11 cellular contexts compared by ENCODE assay signal in the genomic region with DNA sequence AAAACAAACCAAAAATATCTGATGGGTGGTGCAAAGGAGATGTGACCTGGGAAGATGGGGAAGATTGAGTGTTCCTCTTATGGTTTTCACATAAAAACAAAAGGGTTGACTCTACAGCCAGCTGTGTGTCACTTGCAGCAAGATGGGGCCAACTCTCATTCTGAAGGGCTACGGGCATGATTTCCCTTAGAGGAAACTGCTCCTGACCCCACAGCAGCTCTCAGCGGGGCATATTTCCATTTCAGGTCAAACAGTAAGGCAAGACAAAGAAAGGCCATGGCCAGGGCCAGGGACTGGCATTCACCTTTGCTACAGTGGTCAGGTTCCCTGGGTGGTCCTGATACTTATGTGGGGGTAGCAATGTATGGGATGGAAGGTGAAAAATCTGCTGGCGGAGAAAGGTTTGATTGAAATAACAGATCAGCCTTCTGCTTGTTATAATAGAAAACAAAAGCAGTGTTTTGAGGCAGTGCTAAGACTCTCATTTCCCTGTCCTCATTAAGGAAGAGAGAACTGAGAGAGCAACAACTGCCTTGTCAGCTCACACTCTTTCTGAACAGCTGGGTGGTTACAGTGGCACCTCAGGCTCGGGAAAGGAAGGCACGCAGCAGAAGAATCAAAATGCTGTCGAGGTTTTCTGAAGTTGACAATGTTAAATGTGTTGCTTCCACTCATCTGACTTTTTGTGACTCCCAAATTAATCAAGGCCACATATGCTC.
DNase-seq lines count a peak whose midpoint lies in the region; ATAC-seq and TF ChIP-seq lines count a peak whose summit lies in the region.
"Had no signal": no experiment of that assay in that cellular context is flagged by ENCODE, and none has a peak within 500 bp of the region (broad histone marks: within the 10 kb centered on the region; RNA-seq: fewer than 3 reads in every experiment).

No MANE protein-coding gene starts in this region.

- 74 to 77% methylated on average over 6 of the region's 6 CpGs for WGBS in thyroid gland, 2 donors

- peak; percentile 61 for DNase-seq in NOMO-1 treated with DMSO at 0.1 percent for 48 hours (lab: John Stamatoyannopoulos, UW; ENCODE audit: unreplicated experiment)
- no peak for DNase-seq in NOMO-1 treated with dmso at 0.1 percent for 144 hours (lab: John Stamatoyannopoulos, UW; ENCODE audit: unreplicated experiment)
- DNase-seq in thyroid gland = no peak
- no peak for DNase-seq in C1 segment of cervical spinal cord (lab: John Stamatoyannopoulos, UW)
- no peak for DNase-seq in cerebellar nuclear complex (lab: John Stamatoyannopoulos, UW)
- DNase-seq in G401 (ENCODE audit: low spot score) = no peak

- H3K9me3 ChIP-seq in OCI-LY1 (ENCODE audit: low read length) = no peaks in the 10 kb centered on the region
- H3K9me3 ChIP-seq in thyroid gland = no peaks in the 10 kb centered on the region

- ATAC-seq in HG02943 (IDR thresholded peaks at IDR 0.05; ENCODE audit: low read depth, unreplicated experiment) = peak; percentile 96
- ATAC-seq: HCT116; stimulated activated effector memory CD8-positive, alpha-beta T cell treated with anti-CD3 and anti-CD28 coated beads, Interleukin-12 subunit alpha, Interleukin-12 subunit beta, amount 100 ng/mL, for 72 hours had no signal

- no peaks in the 10 kb centered on the region for H3K9me2 ChIP-seq in OCI-LY1 (ENCODE audit: low read depth, low read length)

- TF ChIP-seq CTCF in OCI-LY1 (IDR thresholded peaks at IDR 0.05; ENCODE audit: low read length) = no peak
- no peak for TF ChIP-seq CTCF in thyroid gland (IDR thresholded peaks at IDR 0.05)

- no peak overlapping the region for H2AFZ ChIP-seq in OCI-LY1 (ENCODE audit: low read length)

- in situ Hi-C loops in G401 (cut with HindIII; ENCODE audit: low sequenced_read_pairs) = no loop called here

- peaks cover 34% of the 10 kb centered on the region for H3K4me1 ChIP-seq in OCI-LY1 (ENCODE audit: insufficient read depth, low read length, severe bottlenecking)
- peaks cover 22 to 32% of the 10 kb centered on the region in 2 donors for H3K4me1 ChIP-seq in thyroid gland

- H3K79me2 ChIP-seq in OCI-LY1 (ENCODE audit: insufficient read depth, low read length) = no peaks in the 10 kb centered on the region

- intact Hi-C loops in thyroid gland (cut with DNase I) = loop anchor here (5.0 kb wide), 1 partner anchor 186 kb away; a partner anchor contains a TSS

- H3K36me3 ChIP-seq in OCI-LY1 (ENCODE audit: insufficient read depth, low read length) (no peaks in the 10 kb centered on the region), thyroid gland (no peaks in the 10 kb centered on the region)

- peak overlapping the region; percentile 51 for H3K9ac ChIP-seq in OCI-LY1 (ENCODE audit: low read length)

- H3F3A ChIP-seq in OCI-LY1 (ENCODE audit: insufficient read depth, low read length) = no peaks in the 10 kb centered on the region

- H3K4me3 ChIP-seq in OCI-LY1 (ENCODE audit: low read depth, low read length, poor library complexity, severe bottlenecking) = peak overlapping the region; percentile 18
- no peak overlapping the region for H3K4me3 ChIP-seq in thyroid gland (replicated peaks in 1 of 3)

- peak overlapping the region; percentile 52 for H3K4me2 ChIP-seq in OCI-LY1 (ENCODE audit: low read length)

- no peaks in the 10 kb centered on the region for H4K20me1 ChIP-seq in OCI-LY1 (ENCODE audit: insufficient read depth, low read length)

- H3K27me3 ChIP-seq in OCI-LY1 (ENCODE audit: insufficient read depth, low read length) (no peaks in the 10 kb centered on the region), thyroid gland (no peaks in the 10 kb centered on the region)

- no peak for TF ChIP-seq POLR2A in thyroid gland (IDR thresholded peaks at IDR 0.05)

- peak overlapping the region; percentile 89 for H3K27ac ChIP-seq in OCI-LY1 (ENCODE audit: low read depth, low read length, poor library complexity, severe bottlenecking)
- peak overlapping the region; percentile 53 to 78 (median 75) for H3K27ac ChIP-seq in thyroid gland
- H3K27ac ChIP-seq: 22Rv1 had no signal
